8 cellular contexts compared by ENCODE assay signal in genomic region chr7:140304071-140304799, GRCh38.
DNase-seq lines count a peak whose midpoint lies in the region; ATAC-seq and TF ChIP-seq lines count a peak whose summit lies in the region.

No MANE protein-coding gene starts in this region.

- ATAC-seq in GM21723 (IDR thresholded peaks at IDR 0.05; ENCODE audit: unreplicated experiment) = peak; percentile 86

- in situ Hi-C loops in SK-MEL-5 (cut with HindIII; ENCODE audit: low pct_unique_long_range_greater_than_20kb, low sequenced_read_pairs) = no loop called here

- intact Hi-C loops in stomach (cut with DNase I; ENCODE audit: low total_unique reads) = no loop called here

- no peaks in the 10 kb centered on the region for H3K9me3 ChIP-seq in stomach

- H3K36me3 Mint-ChIP-seq in mesothelial cell of epicardium = no peaks in the 10 kb centered on the region

- H3K9ac ChIP-seq in mesendoderm (ENCODE audit: low read length) = no peak overlapping the region

- TF ChIP-seq CTCF in cardiac fibroblast (IDR thresholded peaks at IDR 0.05; ENCODE audit: low read depth, low read length) = peak; percentile 18
- TF ChIP-seq CTCF in mesothelial cell of epicardium (IDR thresholded peaks at IDR 0.05; ENCODE audit: unreplicated experiment) = no peak
- peak in 2 of 7 experiments; percentile 19 to 33 for TF ChIP-seq CTCF in stomach (IDR thresholded peaks at IDR 0.05)

- no peak overlapping the region for H3K27ac Mint-ChIP-seq in mesothelial cell of epicardium

- no peak overlapping the region for H3K4ac ChIP-seq in mesendoderm (ENCODE audit: low read depth, low read length)

- H3K56ac ChIP-seq in mesendoderm (ENCODE audit: low read length) = peak overlapping the region; percentile 17

- H4K5ac ChIP-seq in mesendoderm (ENCODE audit: low read length) = no peak overlapping the region

- H3K9me3 Mint-ChIP-seq in mesothelial cell of epicardium = no peaks in the 10 kb centered on the region

- H3K4me3 ChIP-seq in cardiac fibroblast (replicated peaks in 1 of 2; ENCODE audit: low read depth in 2 of 2, low read length in 2 of 2) = no peak overlapping the region
- no peak overlapping the region for H3K4me3 ChIP-seq in mesendoderm (ENCODE audit: low read length)
- no peak overlapping the region for H3K4me3 ChIP-seq in stomach

- H3K4me2 ChIP-seq in mesendoderm (ENCODE audit: low read length) = no peak overlapping the region

- DNase-seq in COR-L47 (lab: John Stamatoyannopoulos, UW) (peak; percentile 10), SK-MEL-5 (ENCODE audit: low read depth, low spot score) (peak; percentile 74), cardiac fibroblast (ENCODE audit: low read depth in 2 of 2) (peak; percentile 42 to 52), mesendoderm (peak; percentile 55), mesothelial cell of epicardium (ENCODE audit: low spot score in 2 of 2, unreplicated experiment in 2 of 2) (no peak), occipital lobe (lab: John Stamatoyannopoulos, UW) (no peak), stomach (no peak)

- H3K27me3 Mint-ChIP-seq in mesothelial cell of epicardium (ENCODE audit: low read depth) = no peaks in the 10 kb centered on the region

- no peaks in the 10 kb centered on the region for H3K4me1 Mint-ChIP-seq in mesothelial cell of epicardium

- no peak for TF ChIP-seq POLR2A in stomach (IDR thresholded peaks at IDR 0.05)

- H3K36me3 ChIP-seq in mesendoderm (ENCODE audit: control insufficient read depth, insufficient read depth, low read length) (no peaks in the 10 kb centered on the region), stomach (no peaks in the 10 kb centered on the region)

- no peak overlapping the region for H3K4me3 Mint-ChIP-seq in mesothelial cell of epicardium

- no peaks in the 10 kb centered on the region for H3K4me1 ChIP-seq in mesendoderm (ENCODE audit: control insufficient read depth, low read depth, low read length)
- peaks cover 0 to 32% (median 20%) of the 10 kb centered on the region in 4 donors for H3K4me1 ChIP-seq in stomach

- no CpG with 5 or more reads among the region's 7 CpGs for WGBS in mesendoderm (ENCODE audit: extremely low coverage, insufficient coverage, low lambda C conversion rate)
- 86 to 90% (median 88%) methylated on average over 7 of the region's 7 CpGs for WGBS in stomach, 5 donors

- H3K27ac ChIP-seq in mesendoderm (ENCODE audit: low read depth, low read length) (no peak overlapping the region), stomach (no peak overlapping the region)

- no peak overlapping the region for H3K18ac ChIP-seq in mesendoderm (ENCODE audit: low read length)

- H4K8ac ChIP-seq in mesendoderm (ENCODE audit: low read depth, low read length) = no peak overlapping the region

- no peak overlapping the region for H2BK120ac ChIP-seq in mesendoderm (ENCODE audit: low read depth, low read length)

- H3K79me1 ChIP-seq in mesendoderm (ENCODE audit: low read length) = no peaks in the 10 kb centered on the region

- H3K79me2 ChIP-seq in mesendoderm (ENCODE audit: control insufficient read depth, insufficient read depth, low read length) = no peaks in the 10 kb centered on the region

- no peak overlapping the region for H2BK15ac ChIP-seq in mesendoderm (replicated peaks; ENCODE audit: low read depth)

- no peak overlapping the region for H2BK5ac ChIP-seq in mesendoderm (ENCODE audit: low read length)

- no peak for TF ChIP-seq EP300 in stomach (IDR thresholded peaks at IDR 0.05)

- no peak overlapping the region for H3K23ac ChIP-seq in mesendoderm (ENCODE audit: low read length)

- H2AK5ac ChIP-seq in mesendoderm (ENCODE audit: low read length) = no peak overlapping the region

- H3K27me3 ChIP-seq in mesendoderm (ENCODE audit: insufficient read depth, low read length, poor library complexity) = no peaks in the 10 kb centered on the region
- H3K27me3 ChIP-seq in stomach = no peaks in the 10 kb centered on the region

Comparison
In these comparisons a context has a peak if more than half of its experiments do, and no peak if none do; other contexts are left out.
1. DNase-seq: peak in COR-L47 (single experiment), SK-MEL-5 (single experiment), cardiac fibroblast (2 of 2) and mesendoderm (single experiment); none in mesothelial cell of epicardium (0 of 2), occipital lobe (single experiment) and stomach (single experiment).